In genomic region chr5:71969464-71969863, GRCh38 we compare ENCODE assay signal across 24 cellular contexts.
"Had no signal": no experiment of that assay in that cellular context is flagged by ENCODE, and none has a peak within 500 bp of the region (broad histone marks: within the 10 kb centered on the region; RNA-seq: fewer than 3 reads in every experiment).

No MANE protein-coding gene starts in this region.

- H3K27me3 ChIP-seq: dorsolateral prefrontal cortex, heart left ventricle, tibial artery had no signal

- H2AFZ ChIP-seq: parathyroid adenoma had no signal

- H3K27ac ChIP-seq: dorsolateral prefrontal cortex, heart left ventricle, parathyroid adenoma, tibial artery had no signal

- H3K36me3 ChIP-seq: heart left ventricle, tibial artery had no signal

- H3K79me2 ChIP-seq: parathyroid adenoma had no signal

- H3K4me1 ChIP-seq: parathyroid adenoma had no signal

- DNase-seq: activated CD4-positive, alpha-beta T cell treated with anti-CD3 and anti-CD28 coated beads for 36 hours; activated CD4-positive, alpha-beta T cell treated with anti-CD3 and anti-CD28 coated beads, Interleukin-2, amount 50 U/mL, for 4 hours; activated CD8-positive, alpha-beta memory T cell treated with anti-CD3 and anti-CD28 coated beads for 24 hours; activated CD8-positive, alpha-beta memory T cell treated with anti-CD3 and anti-CD28 coated beads, Interleukin-2, amount 50 U/mL, for 48 hours; activated naive CD4-positive, alpha-beta T cell; activated T-cell treated with anti-CD3 and anti-CD28 coated beads, Interleukin-2, amount 50 U/mL, for 4 hours; amniotic stem cell; dorsolateral prefrontal cortex; effector memory CD8-positive, alpha-beta T cell; heart left ventricle; islet precursor cell; left cardiac atrium; mesenchymal stem cell; right cardiac atrium; stimulated activated CD4-positive, alpha-beta T cell treated with anti-CD3 and anti-CD28 coated beads, Interleukin-12 subunit alpha, Interleukin-12 subunit beta, amount 100 ng/mL, for 4 hours; stimulated activated CD4-positive, alpha-beta T cell treated with anti-CD3 and anti-CD28 coated beads, Interleukin-4, amount 100 ng/mL, for 4 hours; stimulated activated naive CD8-positive, alpha-beta T cell treated with anti-CD3 and anti-CD28 coated beads, Interleukin-15, Interleukin-2, amounts not matched to agents 100 U/mL and 50 U/mL, for 24 hours; substantia nigra; T1000; tibial artery had no signal

- H3K4me3 ChIP-seq: dorsolateral prefrontal cortex, heart left ventricle, tibial artery had no signal

- ATAC-seq: activated CD4-positive, alpha-beta T cell treated with anti-CD3 and anti-CD28 coated beads for 36 hours; activated T-cell treated with anti-CD3 and anti-CD28 coated beads, Interleukin-2, amount 50 U/mL, for 4 hours; effector memory CD8-positive, alpha-beta T cell; esophagus mucosa; heart left ventricle; left cardiac atrium; right cardiac atrium; stimulated activated naive CD8-positive, alpha-beta T cell treated with anti-CD3 and anti-CD28 coated beads, Interleukin-15, Interleukin-2, amounts not matched to agents 100 U/mL and 50 U/mL, for 24 hours; WTC11 had no signal

- FAIRE-seq: endothelial cell of umbilical vein had no signal

- H3K9me3 ChIP-seq: heart left ventricle, tibial artery had no signal

- H3K9ac ChIP-seq: parathyroid adenoma had no signal
